8 cellular contexts compared by ENCODE assay signal in the genomic region with DNA sequence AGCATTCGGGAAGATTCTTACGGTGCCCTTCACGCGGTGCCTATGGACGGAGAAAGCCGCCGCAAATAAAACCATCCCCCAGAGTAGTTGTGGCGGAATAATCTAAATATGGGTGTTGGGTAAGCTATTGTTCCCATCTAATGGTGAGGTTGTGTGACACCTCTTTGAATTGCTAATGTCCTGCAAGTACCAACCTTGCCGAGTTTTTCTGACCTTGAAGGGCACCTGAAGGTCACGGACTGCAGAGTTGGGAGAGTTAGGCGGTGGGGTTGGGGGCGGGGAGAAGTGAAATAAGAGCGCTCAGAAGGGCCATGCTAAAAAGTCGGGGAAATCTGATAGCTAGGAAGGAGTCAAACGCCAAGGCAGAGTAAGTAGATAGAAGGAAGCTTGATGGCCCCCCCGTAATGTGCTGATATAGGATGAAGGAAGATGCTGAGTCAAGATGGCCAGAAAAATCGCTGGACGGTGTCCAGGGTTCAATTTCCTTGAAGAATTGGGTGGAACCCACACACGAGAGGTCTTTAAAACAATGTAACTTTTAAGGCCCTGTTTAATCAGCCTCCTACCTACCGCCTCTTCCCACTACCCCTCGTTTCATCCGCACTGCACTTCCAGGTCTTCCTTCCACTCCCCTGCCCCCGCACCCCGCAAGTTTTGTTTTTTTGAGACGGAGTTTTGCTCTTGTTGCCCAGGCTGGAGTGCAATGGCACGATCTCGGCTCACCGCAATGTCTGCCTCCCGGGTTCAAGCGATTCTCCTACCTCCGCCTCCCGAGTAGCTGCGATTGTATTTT. TPM values are rescaled to one million over a fixed set of nuclear protein-coding genes. Genes with fewer than 3 reads are reported as not detected.
DNase-seq lines count a peak whose midpoint lies in the region; ATAC-seq and TF ChIP-seq lines count a peak whose summit lies in the region.

No MANE protein-coding gene starts in this region.

- H3K79me1 ChIP-seq in mesendoderm (ENCODE audit: low read length), result peaks cover 8% of the 10 kb centered on the region

- no peaks in the 10 kb centered on the region for H3K36me3 ChIP-seq in ACC112 (ENCODE audit: insufficient read depth, low read length)
- H3K36me3 ChIP-seq in SK-N-MC (ENCODE audit: insufficient read depth, low read length), result no peaks in the 10 kb centered on the region
- H3K36me3 ChIP-seq in mesendoderm (ENCODE audit: control insufficient read depth, insufficient read depth, low read length), result no peaks in the 10 kb centered on the region
- no peaks in the 10 kb centered on the region for H3K36me3 ChIP-seq in thyroid gland

- peak; percentile 17 for ATAC-seq in HG03095 (IDR thresholded peaks at IDR 0.05; ENCODE audit: unreplicated experiment)

- DNase-seq in G401 (ENCODE audit: low spot score), result peak; percentile 55
- no peak for DNase-seq in SK-N-MC (ENCODE audit: low read depth, low spot score)
- peak in 5 of 10 donors; percentile 12 to 42 (median 18) for DNase-seq in dorsolateral prefrontal cortex
- DNase-seq in mesendoderm, result peak; percentile 70
- DNase-seq in thyroid gland, result peak; percentile 72 to 73
- no peak for DNase-seq in NK-92 treated with Interleukin-12 subunit alpha and Interleukin-12 subunit beta, amount 100 ng/mL, for 24 hours (lab: John Stamatoyannopoulos, UW)

- peak overlapping the region; percentile 64; the same call in 1 of the 2 replicates for H3K27ac ChIP-seq in ACC112 (ENCODE audit: low read depth, low read length)
- H3K27ac ChIP-seq in SK-N-MC, result no peak overlapping the region; the same call in 1 of the 2 replicates
- peak overlapping the region; percentile 55 to 97 (median 93) for H3K27ac ChIP-seq in dorsolateral prefrontal cortex
- peak overlapping the region; percentile 75 for H3K27ac ChIP-seq in mesendoderm (ENCODE audit: low read depth, low read length)
- H3K27ac ChIP-seq in thyroid gland, result peak overlapping the region; percentile 79 to 99 (median 87)

- H3K4me1 ChIP-seq in ACC112 (ENCODE audit: control insufficient read depth, insufficient read depth, low read length, unreplicated experiment) (peaks cover 20% of the 10 kb centered on the region), mesendoderm (ENCODE audit: control insufficient read depth, low read depth, low read length) (peaks cover 3% of the 10 kb centered on the region), thyroid gland (peaks cover 8 to 13% of the 10 kb centered on the region in 2 donors)

- peaks cover 40% of the 10 kb centered on the region for H3K79me2 ChIP-seq in ACC112 (ENCODE audit: control insufficient read depth, insufficient read depth, low read length, unreplicated experiment)
- H3K79me2 ChIP-seq in mesendoderm (ENCODE audit: control insufficient read depth, insufficient read depth, low read length), result peaks cover 16% of the 10 kb centered on the region

- no peak overlapping the region for H4K5ac ChIP-seq in mesendoderm (ENCODE audit: low read length)

- intact Hi-C loops in dorsolateral prefrontal cortex (cut with DNase I), result loop anchor here (5.0 to 10.0 kb wide), 4 partner anchors 243 to 746 kb away; a partner anchor contains a TSS
- intact Hi-C loops in thyroid gland (cut with DNase I), result no loop called here

- H2BK5ac ChIP-seq in mesendoderm (ENCODE audit: low read length), result no peak overlapping the region

- in situ Hi-C loops in G401 (cut with HindIII; ENCODE audit: low sequenced_read_pairs), result no loop called here

- H2BK15ac ChIP-seq in mesendoderm (replicated peaks; ENCODE audit: low read depth), result no peak overlapping the region

- H4K8ac ChIP-seq in mesendoderm (ENCODE audit: low read depth, low read length), result no peak overlapping the region

- H3K27me3 ChIP-seq in ACC112 (ENCODE audit: insufficient read depth, low read length), result no peaks in the 10 kb centered on the region
- no peaks in the 10 kb centered on the region for H3K27me3 ChIP-seq in dorsolateral prefrontal cortex
- no peaks in the 10 kb centered on the region for H3K27me3 ChIP-seq in mesendoderm (ENCODE audit: insufficient read depth, low read length, poor library complexity)
- H3K27me3 ChIP-seq in thyroid gland, result no peaks in the 10 kb centered on the region

- H3K9me3 ChIP-seq in SK-N-MC (ENCODE audit: low read depth, low read length), result no peaks in the 10 kb centered on the region
- H3K9me3 ChIP-seq in thyroid gland, result no peaks in the 10 kb centered on the region

- peak overlapping the region; percentile 76 for H3K4ac ChIP-seq in mesendoderm (ENCODE audit: low read depth, low read length)

- TF ChIP-seq POLR2A in thyroid gland (IDR thresholded peaks at IDR 0.05), result no peak

- H3K4me3 ChIP-seq in ACC112 (ENCODE audit: low read depth, low read length), result peak overlapping the region; percentile 94
- peak overlapping the region; percentile 88 for H3K4me3 ChIP-seq in SK-N-MC
- peak overlapping the region; percentile 43 to 93 (median 79) for H3K4me3 ChIP-seq in dorsolateral prefrontal cortex
- H3K4me3 ChIP-seq in mesendoderm (ENCODE audit: low read length), result peak overlapping the region; percentile 75
- peak overlapping the region; percentile 33 to 93 (median 68) for H3K4me3 ChIP-seq in thyroid gland (replicated peaks in 1 of 3)

- peak overlapping the region; percentile 82 for H3K4me2 ChIP-seq in mesendoderm (ENCODE audit: low read length)

- H3K18ac ChIP-seq in mesendoderm (ENCODE audit: low read length), result peak overlapping the region; percentile 85

- H2AK5ac ChIP-seq in mesendoderm (ENCODE audit: low read length), result no peak overlapping the region

- no peak overlapping the region for H2BK120ac ChIP-seq in mesendoderm (ENCODE audit: low read depth, low read length)

- H3K23ac ChIP-seq in mesendoderm (ENCODE audit: low read length), result no peak overlapping the region

- H3K9ac ChIP-seq in SK-N-MC (ENCODE audit: insufficient read length) (peak overlapping the region; percentile 86), mesendoderm (ENCODE audit: low read length) (peak overlapping the region; percentile 84)

- TF ChIP-seq CTCF in dorsolateral prefrontal cortex (IDR thresholded peaks at IDR 0.05 in 54 of 56, conservative IDR thresholded peaks at IDR 0.05 in 2 of 56; ENCODE audit: low read depth in 1 of 56, partially characterized antibody in 56 of 56), result peak in 1 of 56 donors; percentile 6
- no peak for TF ChIP-seq CTCF in thyroid gland (IDR thresholded peaks at IDR 0.05)

- peak overlapping the region; percentile 95 for H3K56ac ChIP-seq in mesendoderm (ENCODE audit: low read length)

- H2AFZ ChIP-seq in ACC112 (ENCODE audit: low read length, unreplicated experiment), result peak overlapping the region; percentile 98

- no CpG with 5 or more reads among the region's 33 CpGs for WGBS in mesendoderm (ENCODE audit: extremely low coverage, insufficient coverage, low lambda C conversion rate)
- 15 to 24% methylated on average over 28 to 33 of the region's 33 CpGs for WGBS in thyroid gland, 2 donors

RNA-seq across cellular contexts. Expression of a gene that starts 0.6 kb away (rescaled TPM):
- 7.0 and 15.0 TPM in 2 replicates for total RNA-seq in G401 (2014; rRNA removed; shearing (Covaris generic))
- total RNA-seq in dorsolateral prefrontal cortex, result 10 to 100 TPM in 116 of 120 experiments, 1 to 10 TPM in 4; 6.5 to 35.7 (median 17.6) TPM
- 3.3 TPM for polyA plus RNA-seq in mesendoderm (2013, experiment 1 of 2)
- polyA plus RNA-seq in mesendoderm (2013, experiment 2 of 2), result 3.4 TPM
- 100 to 1,000 TPM in 1 of 4 donors, 10 to 100 TPM in 3; 11.3 to 104 (median 63.3) TPM for total RNA-seq in thyroid gland

RNA-seq across cellular contexts. Expression of a gene that starts 0.7 kb away (rescaled TPM):
- 26.4 and 35.2 TPM in 2 replicates for total RNA-seq in G401 (2014; rRNA removed; shearing (Covaris generic))
- total RNA-seq in dorsolateral prefrontal cortex, result 100 to 1,000 TPM in 4 of 120 experiments, 10 to 100 TPM in 116; 56.7 to 117 (median 80.3) TPM
- polyA plus RNA-seq in mesendoderm (2013, experiment 1 of 2), result 34.0 TPM
- 36.2 TPM for polyA plus RNA-seq in mesendoderm (2013, experiment 2 of 2)
- total RNA-seq in thyroid gland, result 10 to 100 TPM; 38.7 to 81.6 (median 42.3) TPM

Comparison
In these comparisons a context has a peak if more than half of its experiments do, and no peak if none do; other contexts are left out.
1. DNase-seq: peak in G401 (single experiment), mesendoderm (single experiment) and thyroid gland (2 of 2); none in SK-N-MC (single experiment) and NK-92 treated with Interleukin-12 subunit alpha and Interleukin-12 subunit beta, amount 100 ng/mL, for 24 hours (single experiment).
2. Peak in every context shown above with its lines, with median percentiles within 50 percentile points of each other: H3K4me3 ChIP-seq.